31 cellular contexts compared by ENCODE assay signal in genomic region chr14:34782031-34782430, GRCh38.
DNase-seq lines count a peak whose midpoint lies in the region; ATAC-seq and TF ChIP-seq lines count a peak whose summit lies in the region.
"Had no signal": no experiment of that assay in that cellular context is flagged by ENCODE, and none has a peak within 500 bp of the region (broad histone marks: within the 10 kb centered on the region; RNA-seq: fewer than 3 reads in every experiment).

No MANE protein-coding gene starts in this region.

- H3K4me1 ChIP-seq in fibroblast of lung (ENCODE audit: control insufficient read depth, extremely low read depth, insufficient read depth, low read length) (no peaks in the 10 kb centered on the region), heart right ventricle (peaks cover 0 to 16% (median 0%) of the 10 kb centered on the region in 9 donors), trophoblast cell (ENCODE audit: control insufficient read depth in 1 of 2, insufficient read depth in 2 of 2, low read length in 2 of 2) (no peaks in the 10 kb centered on the region), Peyer's patch (no peaks in the 10 kb centered on the region)
- H3K4me1 ChIP-seq: adrenal gland, breast epithelium, sigmoid colon, testis, vagina had no signal

- H2BK5ac ChIP-seq in trophoblast cell (ENCODE audit: low read depth, low read length, poor library complexity) = no peak overlapping the region

- WGBS in heart right ventricle, 2 donors = 81 to 90% methylated on average over 2 of the region's 2 CpGs
- WGBS in trophoblast cell (ENCODE audit: extremely low coverage, insufficient coverage, insufficient read length) = no CpG with 5 or more reads among the region's 2 CpGs

- in situ Hi-C loops in brain microvascular endothelial cell (cut with HindIII; ENCODE audit: low pct_ligation_motif_present, low sequenced_read_pairs) = no loop called here

- no peaks in the 10 kb centered on the region for H3K9me3 Mint-ChIP-seq in stimulated activated naive CD8-positive, alpha-beta T cell treated with anti-CD3 and anti-CD28 coated beads, Interleukin-15, Interleukin-2, amounts not matched to agents 100 ng/mL and 50 ng/mL, for 24 hours
- no peaks in the 10 kb centered on the region for H3K9me3 Mint-ChIP-seq in stimulated activated naive CD8-positive, alpha-beta T cell treated with anti-CD3 and anti-CD28 coated beads, Interleukin-15, amount 100 ng/mL, for 72 hours
- H3K9me3 Mint-ChIP-seq: activated CD4-positive, alpha-beta T cell treated with anti-CD3 and anti-CD28 coated beads, Interleukin-2, amount 10 ng/mL, durations not matched to agents 7 days and 5 days; activated naive CD4-positive, alpha-beta T cell treated with anti-CD3 and anti-CD28 coated beads for 36 hours; activated T-cell treated with anti-CD3 and anti-CD28 coated beads, Interleukin-2, amount 50 U/mL, for 72 hours; CD8-positive, alpha-beta memory T cell; memory B cell; stimulated activated naive B cell treated with anti-CD40 and anti-IgM and Interleukin-4, amounts not matched to agents 10 μg/mL and 1 μg/mL and 100 μg/mL, for 72 hours; WTC11 had no signal

- H3K79me2 ChIP-seq in fibroblast of lung (ENCODE audit: control insufficient read depth, insufficient read depth, low read length) (no peaks in the 10 kb centered on the region), trophoblast cell (ENCODE audit: control insufficient read depth, insufficient read depth, low read length, poor library complexity) (no peaks in the 10 kb centered on the region)

- H4K8ac ChIP-seq in trophoblast cell (ENCODE audit: low read depth, low read length) = no peak overlapping the region

- ATAC-seq in stimulated activated naive CD8-positive, alpha-beta T cell treated with anti-CD3 and anti-CD28 coated beads, Interleukin-15, amount 100 ng/mL, for 72 hours = no peak
- ATAC-seq in heart right ventricle = no peak
- ATAC-seq: activated CD8-positive, alpha-beta memory T cell treated with anti-CD3 and anti-CD28 coated beads, Interleukin-2, amount 10 ng/mL, durations not matched to agents 7 days and 5 days; left colon; WTC11 had no signal

- H4K91ac ChIP-seq in trophoblast cell (ENCODE audit: low read depth, low read length) = no peak overlapping the region

- no peak overlapping the region for H4K12ac ChIP-seq in trophoblast cell (ENCODE audit: low read depth, low read length)

- H3K14ac ChIP-seq in trophoblast cell (ENCODE audit: low read length) = no peak overlapping the region

- H3K9ac ChIP-seq in fibroblast of lung (ENCODE audit: insufficient read depth, low read length) (no peak overlapping the region), trophoblast cell (ENCODE audit: low read length) (no peak overlapping the region)

- H3K27ac Mint-ChIP-seq in stimulated activated naive CD8-positive, alpha-beta T cell treated with anti-CD3 and anti-CD28 coated beads, Interleukin-15, Interleukin-2, amounts not matched to agents 100 ng/mL and 50 ng/mL, for 24 hours = peak overlapping the region; percentile 8
- H3K27ac Mint-ChIP-seq in stimulated activated naive CD8-positive, alpha-beta T cell treated with anti-CD3 and anti-CD28 coated beads, Interleukin-15, amount 100 ng/mL, for 72 hours = no peak overlapping the region
- H3K27ac Mint-ChIP-seq: activated CD4-positive, alpha-beta T cell treated with anti-CD3 and anti-CD28 coated beads, Interleukin-2, amount 10 ng/mL, durations not matched to agents 7 days and 5 days; progenitor cell of endocrine pancreas; stimulated activated naive B cell treated with anti-CD40 and anti-IgM and Interleukin-4, amounts not matched to agents 10 μg/mL and 1 μg/mL and 100 μg/mL, for 72 hours; WTC11 had no signal

- H3K36me3 Mint-ChIP-seq in stimulated activated naive CD8-positive, alpha-beta T cell treated with anti-CD3 and anti-CD28 coated beads, Interleukin-15, Interleukin-2, amounts not matched to agents 100 ng/mL and 50 ng/mL, for 24 hours (ENCODE audit: low read depth) = peaks cover 78% of the 10 kb centered on the region

- TF ChIP-seq CTCF in brain microvascular endothelial cell (IDR thresholded peaks at IDR 0.05; ENCODE audit: low read depth, low read length, missing control alignments) (no peak), fibroblast of lung (conservative IDR thresholded peaks at IDR 0.05 in 1 of 2, IDR thresholded peaks at IDR 0.05 in 1 of 2; ENCODE audit: low read depth in 1 of 2, low read length in 2 of 2) (no peak), heart right ventricle (IDR thresholded peaks at IDR 0.05) (no peak), Peyer's patch (IDR thresholded peaks at IDR 0.05) (no peak)

- H2BK120ac ChIP-seq in trophoblast cell (ENCODE audit: insufficient read depth, low read length, poor library complexity) = no peak overlapping the region

- H2AK5ac ChIP-seq in trophoblast cell (ENCODE audit: low read length) = no peak overlapping the region

- H3K4me3 ChIP-seq in brain microvascular endothelial cell (ENCODE audit: low read depth, low read length) (no peak overlapping the region), fibroblast of lung (replicated peaks in 1 of 4; ENCODE audit: control extremely low read depth in 1 of 4, insufficient read depth in 1 of 4, low read depth in 3 of 4, low read length in 4 of 4) (peak overlapping the region in 1 of 4 experiments; percentile 23), heart right ventricle (no peak overlapping the region), trophoblast cell (ENCODE audit: low read depth, low read length) (no peak overlapping the region), Peyer's patch (no peak overlapping the region)
- H3K4me3 ChIP-seq: adrenal gland, breast epithelium, sigmoid colon, testis, vagina had no signal

- no peaks in the 10 kb centered on the region for H3K4me1 Mint-ChIP-seq in stimulated activated naive CD8-positive, alpha-beta T cell treated with anti-CD3 and anti-CD28 coated beads, Interleukin-15, Interleukin-2, amounts not matched to agents 100 ng/mL and 50 ng/mL, for 24 hours (ENCODE audit: low read depth)
- H3K4me1 Mint-ChIP-seq in stimulated activated naive CD8-positive, alpha-beta T cell treated with anti-CD3 and anti-CD28 coated beads, Interleukin-15, amount 100 ng/mL, for 72 hours = no peaks in the 10 kb centered on the region
- H3K4me1 Mint-ChIP-seq: WTC11 had no signal

- H3K36me3 ChIP-seq in brain microvascular endothelial cell (replicated peaks) (peaks cover 9% of the 10 kb centered on the region), fibroblast of lung (ENCODE audit: control insufficient read depth, insufficient read depth, low read length) (no peaks in the 10 kb centered on the region), heart right ventricle (peaks cover 0 to 98% (median 10%) of the 10 kb centered on the region in 9 donors), trophoblast cell (ENCODE audit: control insufficient read depth in 1 of 2, insufficient read depth in 2 of 2, low read length in 2 of 2) (peaks cover 12 to 17% of the 10 kb centered on the region in 2 experiments), Peyer's patch (peaks cover 0 to 48% (median 0%) of the 10 kb centered on the region in 3 donors)

- H3K27me3 Mint-ChIP-seq in stimulated activated naive CD8-positive, alpha-beta T cell treated with anti-CD3 and anti-CD28 coated beads, Interleukin-15, Interleukin-2, amounts not matched to agents 100 ng/mL and 50 ng/mL, for 24 hours = no peaks in the 10 kb centered on the region
- H3K27me3 Mint-ChIP-seq in stimulated activated naive CD8-positive, alpha-beta T cell treated with anti-CD3 and anti-CD28 coated beads, Interleukin-15, amount 100 ng/mL, for 72 hours = no peaks in the 10 kb centered on the region
- H3K27me3 Mint-ChIP-seq: activated CD4-positive, alpha-beta T cell treated with anti-CD3 and anti-CD28 coated beads, Interleukin-2, amount 10 ng/mL, durations not matched to agents 7 days and 5 days; activated CD8-positive, alpha-beta memory T cell treated with anti-CD3 and anti-CD28 coated beads, Interleukin-2, amount 10 ng/mL, durations not matched to agents 7 days and 5 days; CD8-positive, alpha-beta memory T cell; memory B cell; progenitor cell of endocrine pancreas; stimulated activated naive B cell treated with anti-CD40 and anti-IgM and Interleukin-4, amounts not matched to agents 10 μg/mL and 1 μg/mL and 100 μg/mL, for 72 hours had no signal

- no peaks in the 10 kb centered on the region for H3K79me1 ChIP-seq in trophoblast cell (ENCODE audit: low read length)

- H3K9me3 ChIP-seq in fibroblast of lung (ENCODE audit: control insufficient read depth, insufficient read depth, low read depth, low read length) (no peaks in the 10 kb centered on the region), heart right ventricle (no peaks in the 10 kb centered on the region), trophoblast cell (ENCODE audit: insufficient read depth, low read depth, low read length) (no peaks in the 10 kb centered on the region), Peyer's patch (no peaks in the 10 kb centered on the region)
- H3K9me3 ChIP-seq: adrenal gland, breast epithelium, sigmoid colon, testis, vagina had no signal

- H3K27ac ChIP-seq in brain microvascular endothelial cell (peak overlapping the region; percentile 81), fibroblast of lung (ENCODE audit: insufficient read depth, low read length) (peak overlapping the region; percentile 71), heart right ventricle (no peak overlapping the region), trophoblast cell (ENCODE audit: low read depth, low read length) (no peak overlapping the region), Peyer's patch (no peak overlapping the region)
- H3K27ac ChIP-seq: adrenal gland, breast epithelium, HL-60, sigmoid colon, testis, vagina had no signal

- H4K20me1 ChIP-seq in fibroblast of lung (ENCODE audit: control insufficient read depth, extremely low read depth, insufficient read depth, low read length) = no peaks in the 10 kb centered on the region

- H3K27me3 ChIP-seq in brain microvascular endothelial cell (replicated peaks) = no peaks in the 10 kb centered on the region
- no peaks in the 10 kb centered on the region for H3K27me3 ChIP-seq in fibroblast of lung (ENCODE audit: control insufficient read depth, insufficient read depth, low read length)
- no peaks in the 10 kb centered on the region for H3K27me3 ChIP-seq in heart right ventricle
- H3K27me3 ChIP-seq in trophoblast cell (ENCODE audit: insufficient read depth, low read length) = no peaks in the 10 kb centered on the region
- no peaks in the 10 kb centered on the region for H3K27me3 ChIP-seq in Peyer's patch
- H3K27me3 ChIP-seq: adrenal gland, breast epithelium, sigmoid colon, testis, vagina had no signal

- no peak overlapping the region for H2BK12ac ChIP-seq in trophoblast cell (ENCODE audit: low read length)

- H2AFZ ChIP-seq in fibroblast of lung (ENCODE audit: low read length) (no peak overlapping the region), trophoblast cell (ENCODE audit: insufficient read depth, low read length, poor library complexity) (no peak overlapping the region)

- no peak overlapping the region for H3K4me2 ChIP-seq in fibroblast of lung (ENCODE audit: extremely low read depth, insufficient read depth, low read length)
- H3K4me2 ChIP-seq in trophoblast cell (ENCODE audit: low read length) = no peak overlapping the region

- intact Hi-C loops in heart right ventricle (cut with DNase I) (no loop called here), posterior vena cava (cut with DNase I) (loop anchor here in 1 of 2 donors (10.0 kb wide), 1 partner anchor 83 kb away; no protein-coding TSS in a partner anchor)

- no peak overlapping the region for H3K18ac ChIP-seq in trophoblast cell (ENCODE audit: low read length)

- TF ChIP-seq POLR2A in Peyer's patch (IDR thresholded peaks at IDR 0.05) = no peak

- no peak overlapping the region for H3K4ac ChIP-seq in trophoblast cell (ENCODE audit: low read depth, low read length)

- H3K23ac ChIP-seq in trophoblast cell (ENCODE audit: low read length) = no peak overlapping the region

- no peak overlapping the region for H3K4me3 Mint-ChIP-seq in stimulated activated naive CD8-positive, alpha-beta T cell treated with anti-CD3 and anti-CD28 coated beads, Interleukin-15, Interleukin-2, amounts not matched to agents 100 ng/mL and 50 ng/mL, for 24 hours
- H3K4me3 Mint-ChIP-seq in stimulated activated naive CD8-positive, alpha-beta T cell treated with anti-CD3 and anti-CD28 coated beads, Interleukin-15, amount 100 ng/mL, for 72 hours = no peak overlapping the region
- H3K4me3 Mint-ChIP-seq: activated CD4-positive, alpha-beta T cell treated with anti-CD3 and anti-CD28 coated beads, Interleukin-2, amount 10 ng/mL, durations not matched to agents 7 days and 5 days; activated naive CD4-positive, alpha-beta T cell treated with anti-CD3 and anti-CD28 coated beads for 36 hours; activated T-cell treated with anti-CD3 and anti-CD28 coated beads, Interleukin-2, amount 50 U/mL, for 72 hours; CD8-positive, alpha-beta memory T cell; memory B cell; stimulated activated naive B cell treated with anti-CD40 and anti-IgM and Interleukin-4, amounts not matched to agents 10 μg/mL and 1 μg/mL and 100 μg/mL, for 72 hours; WTC11 had no signal

- DNase-seq in stimulated activated naive CD8-positive, alpha-beta T cell treated with anti-CD3 and anti-CD28 coated beads, Interleukin-15, amount 100 ng/mL, for 72 hours = no peak
- DNase-seq in brain microvascular endothelial cell = no peak
- DNase-seq in fibroblast of lung (ENCODE audit: low read depth in 2 of 2) = no peak
- DNase-seq in heart right ventricle = no peak
- no peak for DNase-seq in trophoblast cell
- no peak for DNase-seq in Peyer's patch
- no peak for DNase-seq in posterior vena cava (ENCODE audit: low spot score)
- DNase-seq: activated CD4-positive, alpha-beta T cell treated with anti-CD3 and anti-CD28 coated beads, Interleukin-2, amount 10 ng/mL, durations not matched to agents 7 days and 5 days; activated CD8-positive, alpha-beta memory T cell treated with anti-CD3 and anti-CD28 coated beads, Interleukin-2, amount 10 ng/mL, durations not matched to agents 7 days and 5 days; activated naive CD4-positive, alpha-beta T cell treated with anti-CD3 and anti-CD28 coated beads for 36 hours; activated T-cell treated with anti-CD3 and anti-CD28 coated beads, Interleukin-2, amount 50 U/mL, for 72 hours; adrenal gland; CD8-positive, alpha-beta memory T cell; cortex of kidney; DMS 273 treated with DMSO at 0.1 percent for 48 hours; left colon; NCI-H1048; NCI-H1694; NCI-H524; NK-92 treated with Interleukin-12 subunit alpha and Interleukin-12 subunit beta, amount 100 ng/mL, for 24 hours; sigmoid colon; stimulated activated CD4-positive, alpha-beta T cell treated with anti-CD3 and anti-CD28 coated beads, Interleukin-4, amount 100 ng/mL, for 4 hours; stimulated activated naive B cell treated with anti-CD40 and anti-IgM and Interleukin-4, amounts not matched to agents 10 μg/mL and 1 μg/mL and 100 μg/mL, for 72 hours; testis had no signal

Comparison
In these comparisons a context has a peak if more than half of its experiments do, and no peak if none do; other contexts are left out.
1. H3K27ac ChIP-seq: peak in brain microvascular endothelial cell (single experiment) and fibroblast of lung (single experiment); none in heart right ventricle (0 of 10), trophoblast cell (single experiment) and Peyer's patch (0 of 4).